Comparison of ENCODE assay signal across 22 cellular contexts in the genomic region with DNA sequence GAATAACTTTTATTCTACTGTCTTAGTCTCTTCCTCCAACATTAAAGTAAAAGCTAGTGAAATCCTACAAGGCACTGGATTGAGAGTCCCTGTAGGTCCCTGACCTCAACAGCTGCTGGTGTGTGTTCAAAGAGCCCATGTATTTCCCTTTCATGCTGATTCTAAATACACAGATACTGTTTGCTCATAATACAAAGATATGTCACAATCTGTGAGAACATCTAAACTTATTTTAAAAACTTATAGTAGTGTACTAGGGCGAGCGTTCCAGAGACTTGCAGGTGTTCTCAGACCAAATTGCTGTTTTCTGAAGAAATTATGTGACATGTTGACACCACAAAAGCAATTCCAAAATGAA.
"Had no signal": no experiment of that assay in that cellular context is flagged by ENCODE, and none has a peak within 500 bp of the region (broad histone marks: within the 10 kb centered on the region; RNA-seq: fewer than 3 reads in every experiment).

No MANE protein-coding gene starts in this region.

- H3K4me3 ChIP-seq: breast epithelium, coronary artery, ovary, psoas muscle, skin epidermis, stomach, suprapubic skin, transverse colon had no signal

- H3K36me3 ChIP-seq: breast epithelium, neutrophil, ovary, stomach, suprapubic skin, transverse colon, WERI-Rb-1 had no signal

- H3K27ac ChIP-seq: breast epithelium, coronary artery, neutrophil, ovary, psoas muscle, stomach, suprapubic skin, transverse colon, WERI-Rb-1 had no signal

- H3K4me3 Mint-ChIP-seq: activated naive CD8-positive, alpha-beta T cell; central memory CD8-positive, alpha-beta T cell; endodermal cell; memory B cell; nephron; stimulated activated effector memory CD8-positive, alpha-beta T cell treated with anti-CD3 and anti-CD28 coated beads, Interleukin-12 subunit alpha, Interleukin-12 subunit beta, amount 100 ng/mL, for 72 hours; T-helper 2 cell treated with Interferon-gamma antibody and Interleukin-4, amounts not matched to agents 5 μg/mL and 100 μg/mL, for 36 hours had no signal

- H3K4me1 Mint-ChIP-seq: central memory CD8-positive, alpha-beta T cell; memory B cell; nephron had no signal

- H3K36me3 Mint-ChIP-seq: activated naive CD8-positive, alpha-beta T cell; memory B cell; stimulated activated effector memory CD8-positive, alpha-beta T cell treated with anti-CD3 and anti-CD28 coated beads, Interleukin-12 subunit alpha, Interleukin-12 subunit beta, amount 100 ng/mL, for 72 hours; T-cell had no signal

- H3K27me3 Mint-ChIP-seq: activated naive CD8-positive, alpha-beta T cell; T-cell had no signal

- H3K9me3 Mint-ChIP-seq: central memory CD8-positive, alpha-beta T cell; endodermal cell; memory B cell; nephron; stimulated activated effector memory CD8-positive, alpha-beta T cell treated with anti-CD3 and anti-CD28 coated beads, Interleukin-12 subunit alpha, Interleukin-12 subunit beta, amount 100 ng/mL, for 72 hours; T-cell; T-helper 2 cell treated with Interferon-gamma antibody and Interleukin-4, amounts not matched to agents 5 μg/mL and 100 μg/mL, for 36 hours had no signal

- H3K27me3 ChIP-seq: breast epithelium, neutrophil, ovary, stomach, suprapubic skin, transverse colon had no signal

- H3K27ac Mint-ChIP-seq: activated naive CD8-positive, alpha-beta T cell; endodermal cell; memory B cell; T-cell; T-helper 2 cell treated with Interferon-gamma antibody and Interleukin-4, amounts not matched to agents 5 μg/mL and 100 μg/mL, for 36 hours had no signal

- H3K9me3 ChIP-seq: breast epithelium, neutrophil, ovary, psoas muscle, stomach, suprapubic skin, transverse colon had no signal

- H3K4me1 ChIP-seq: breast epithelium, psoas muscle, stomach, suprapubic skin, transverse colon had no signal

- ATAC-seq: left ventricle myocardium superior; psoas muscle; right cardiac atrium; stimulated activated effector memory CD8-positive, alpha-beta T cell treated with anti-CD3 and anti-CD28 coated beads, Interleukin-12 subunit alpha, Interleukin-12 subunit beta, amount 100 ng/mL, for 72 hours; T-cell had no signal

- DNase-seq: activated T-cell treated with anti-CD3 and anti-CD28 coated beads, Interleukin-2, amount 50 U/mL, for 1 hour; endodermal cell; left ventricle myocardium superior; ovary; psoas muscle; right cardiac atrium; stimulated activated CD4-positive, alpha-beta T cell treated with anti-CD3 and anti-CD28 coated beads, Interleukin-2, amount 100 ng/mL, for 24 hours; stomach; T-cell; transverse colon; WERI-Rb-1 had no signal
